In the genomic region with DNA sequence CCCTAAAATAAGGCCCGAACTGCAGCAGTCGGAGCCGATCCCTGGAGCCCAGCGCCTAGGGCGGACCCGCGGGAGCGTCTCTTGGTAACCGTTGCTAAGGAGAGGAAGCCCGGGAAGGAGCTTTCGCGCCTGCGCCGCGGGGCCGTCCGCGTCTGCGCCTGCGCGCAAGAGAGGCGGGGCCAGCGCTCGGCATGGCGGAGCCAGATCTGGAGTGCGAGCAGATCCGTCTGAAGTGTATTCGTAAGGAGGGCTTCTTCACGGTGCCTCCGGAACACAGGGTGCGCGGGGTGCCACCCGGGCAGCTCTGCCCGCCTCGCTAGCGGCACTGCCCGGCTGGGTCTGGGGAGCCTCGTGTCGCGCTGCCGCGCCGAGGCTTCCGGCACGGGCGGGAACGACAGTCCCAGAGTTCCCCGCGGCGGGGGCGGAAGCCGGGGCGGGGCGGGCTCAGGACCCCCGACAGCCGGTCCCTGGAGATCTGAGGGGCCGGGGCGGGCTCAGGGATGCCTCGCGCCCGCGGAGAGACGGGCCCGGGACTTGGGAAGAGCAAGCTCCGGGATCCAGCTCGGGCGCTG, we compare ENCODE assay signal across 1 cellular context.
TF ChIP-seq lines count a peak whose summit lies in the region.

A gene with protein sequence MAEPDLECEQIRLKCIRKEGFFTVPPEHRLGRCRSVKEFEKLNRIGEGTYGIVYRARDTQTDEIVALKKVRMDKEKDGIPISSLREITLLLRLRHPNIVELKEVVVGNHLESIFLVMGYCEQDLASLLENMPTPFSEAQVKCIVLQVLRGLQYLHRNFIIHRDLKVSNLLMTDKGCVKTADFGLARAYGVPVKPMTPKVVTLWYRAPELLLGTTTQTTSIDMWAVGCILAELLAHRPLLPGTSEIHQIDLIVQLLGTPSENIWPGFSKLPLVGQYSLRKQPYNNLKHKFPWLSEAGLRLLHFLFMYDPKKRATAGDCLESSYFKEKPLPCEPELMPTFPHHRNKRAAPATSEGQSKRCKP (plus strand): TSS at position 170 of the 572 bp plus-strand sequence. CDS start 22 bp downstream, at position 192.

TF ChIP-seq in SK-N-SH, 30 proteins besides CTCF, POLR2A, EP300 and RAD21:
- TF ChIP-seq, protein P1, sequence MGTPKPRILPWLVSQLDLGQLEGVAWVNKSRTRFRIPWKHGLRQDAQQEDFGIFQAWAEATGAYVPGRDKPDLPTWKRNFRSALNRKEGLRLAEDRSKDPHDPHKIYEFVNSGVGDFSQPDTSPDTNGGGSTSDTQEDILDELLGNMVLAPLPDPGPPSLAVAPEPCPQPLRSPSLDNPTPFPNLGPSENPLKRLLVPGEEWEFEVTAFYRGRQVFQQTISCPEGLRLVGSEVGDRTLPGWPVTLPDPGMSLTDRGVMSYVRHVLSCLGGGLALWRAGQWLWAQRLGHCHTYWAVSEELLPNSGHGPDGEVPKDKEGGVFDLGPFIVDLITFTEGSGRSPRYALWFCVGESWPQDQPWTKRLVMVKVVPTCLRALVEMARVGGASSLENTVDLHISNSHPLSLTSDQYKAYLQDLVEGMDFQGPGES (IDR thresholded peaks at IDR 0.05; ENCODE audit: low read depth, low read length) = no peak
- TF ChIP-seq GABPA (IDR thresholded peaks at IDR 0.05; ENCODE audit: low read depth) (peak; percentile 62), TAF1 (IDR thresholded peaks at IDR 0.05; ENCODE audit: borderline replicate concordance, low read depth, low read length) (peak; percentile 79), SMC3 (IDR thresholded peaks at IDR 0.05; ENCODE audit: low read depth, low read length) (no peak), NFIC (IDR thresholded peaks at IDR 0.05; ENCODE audit: borderline replicate concordance) (no peak), TEAD4 (IDR thresholded peaks at IDR 0.05; ENCODE audit: borderline replicate concordance, insufficient read depth) (no peak), RCOR1 (IDR thresholded peaks at IDR 0.05; ENCODE audit: low read length) (no peak), EZH2phosphoT487 (IDR thresholded peaks at IDR 0.05; ENCODE audit: borderline replicate concordance, low read depth) (no peak), NRF1 (IDR thresholded peaks at IDR 0.05; ENCODE audit: low read depth, low read length) (peak; percentile 90), SIN3A (IDR thresholded peaks at IDR 0.05; ENCODE audit: borderline replicate concordance, low read depth, low read length) (peak; percentile 84; the same call in 1 of the 2 replicates), MEF2A (IDR thresholded peaks at IDR 0.05; ENCODE audit: borderline replicate concordance, low read depth) (no peak), RFX5 (IDR thresholded peaks at IDR 0.05; ENCODE audit: low read length) (no peak), YY1 (IDR thresholded peaks at IDR 0.05; ENCODE audit: low read depth) (peak; percentile 88), MXI1 (IDR thresholded peaks at IDR 0.05; ENCODE audit: low read depth, low read length) (peak; percentile 71), FOSL2 (IDR thresholded peaks at IDR 0.05; ENCODE audit: borderline replicate concordance, low read depth) (no peak), JUND (IDR thresholded peaks at IDR 0.05) (no peak), FOXJ3 (CRISPR knock-in tag; IDR thresholded peaks at IDR 0.05) (no peak), FOXM1 (IDR thresholded peaks at IDR 0.05; ENCODE audit: low read depth) (no peak), CHD2 (IDR thresholded peaks at IDR 0.05; ENCODE audit: low read length, partially characterized antibody) (no peak), GATA2 (CRISPR knock-in tag; IDR thresholded peaks at IDR 0.05) (no peak), POLR2AphosphoS5 (IDR thresholded peaks at IDR 0.05; ENCODE audit: low read depth, low read length) (peak; percentile 97), ELF1 (IDR thresholded peaks at IDR 0.05) (peak; percentile 73), TCF12 (IDR thresholded peaks at IDR 0.05) (no peak), RXRA (IDR thresholded peaks at IDR 0.05; ENCODE audit: borderline replicate concordance, low read depth) (no peak)
- TF ChIP-seq, protein P2, sequence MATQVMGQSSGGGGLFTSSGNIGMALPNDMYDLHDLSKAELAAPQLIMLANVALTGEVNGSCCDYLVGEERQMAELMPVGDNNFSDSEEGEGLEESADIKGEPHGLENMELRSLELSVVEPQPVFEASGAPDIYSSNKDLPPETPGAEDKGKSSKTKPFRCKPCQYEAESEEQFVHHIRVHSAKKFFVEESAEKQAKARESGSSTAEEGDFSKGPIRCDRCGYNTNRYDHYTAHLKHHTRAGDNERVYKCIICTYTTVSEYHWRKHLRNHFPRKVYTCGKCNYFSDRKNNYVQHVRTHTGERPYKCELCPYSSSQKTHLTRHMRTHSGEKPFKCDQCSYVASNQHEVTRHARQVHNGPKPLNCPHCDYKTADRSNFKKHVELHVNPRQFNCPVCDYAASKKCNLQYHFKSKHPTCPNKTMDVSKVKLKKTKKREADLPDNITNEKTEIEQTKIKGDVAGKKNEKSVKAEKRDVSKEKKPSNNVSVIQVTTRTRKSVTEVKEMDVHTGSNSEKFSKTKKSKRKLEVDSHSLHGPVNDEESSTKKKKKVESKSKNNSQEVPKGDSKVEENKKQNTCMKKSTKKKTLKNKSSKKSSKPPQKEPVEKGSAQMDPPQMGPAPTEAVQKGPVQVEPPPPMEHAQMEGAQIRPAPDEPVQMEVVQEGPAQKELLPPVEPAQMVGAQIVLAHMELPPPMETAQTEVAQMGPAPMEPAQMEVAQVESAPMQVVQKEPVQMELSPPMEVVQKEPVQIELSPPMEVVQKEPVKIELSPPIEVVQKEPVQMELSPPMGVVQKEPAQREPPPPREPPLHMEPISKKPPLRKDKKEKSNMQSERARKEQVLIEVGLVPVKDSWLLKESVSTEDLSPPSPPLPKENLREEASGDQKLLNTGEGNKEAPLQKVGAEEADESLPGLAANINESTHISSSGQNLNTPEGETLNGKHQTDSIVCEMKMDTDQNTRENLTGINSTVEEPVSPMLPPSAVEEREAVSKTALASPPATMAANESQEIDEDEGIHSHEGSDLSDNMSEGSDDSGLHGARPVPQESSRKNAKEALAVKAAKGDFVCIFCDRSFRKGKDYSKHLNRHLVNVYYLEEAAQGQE (IDR thresholded peaks at IDR 0.05; ENCODE audit: low read depth, low read length) = no peak
- TF ChIP-seq, protein P3, sequence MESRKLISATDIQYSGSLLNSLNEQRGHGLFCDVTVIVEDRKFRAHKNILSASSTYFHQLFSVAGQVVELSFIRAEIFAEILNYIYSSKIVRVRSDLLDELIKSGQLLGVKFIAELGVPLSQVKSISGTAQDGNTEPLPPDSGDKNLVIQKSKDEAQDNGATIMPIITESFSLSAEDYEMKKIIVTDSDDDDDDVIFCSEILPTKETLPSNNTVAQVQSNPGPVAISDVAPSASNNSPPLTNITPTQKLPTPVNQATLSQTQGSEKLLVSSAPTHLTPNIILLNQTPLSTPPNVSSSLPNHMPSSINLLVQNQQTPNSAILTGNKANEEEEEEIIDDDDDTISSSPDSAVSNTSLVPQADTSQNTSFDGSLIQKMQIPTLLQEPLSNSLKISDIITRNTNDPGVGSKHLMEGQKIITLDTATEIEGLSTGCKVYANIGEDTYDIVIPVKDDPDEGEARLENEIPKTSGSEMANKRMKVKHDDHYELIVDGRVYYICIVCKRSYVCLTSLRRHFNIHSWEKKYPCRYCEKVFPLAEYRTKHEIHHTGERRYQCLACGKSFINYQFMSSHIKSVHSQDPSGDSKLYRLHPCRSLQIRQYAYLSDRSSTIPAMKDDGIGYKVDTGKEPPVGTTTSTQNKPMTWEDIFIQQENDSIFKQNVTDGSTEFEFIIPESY (IDR thresholded peaks at IDR 0.05; ENCODE audit: borderline replicate concordance, low read depth) = no peak
- TF ChIP-seq, protein P4, sequence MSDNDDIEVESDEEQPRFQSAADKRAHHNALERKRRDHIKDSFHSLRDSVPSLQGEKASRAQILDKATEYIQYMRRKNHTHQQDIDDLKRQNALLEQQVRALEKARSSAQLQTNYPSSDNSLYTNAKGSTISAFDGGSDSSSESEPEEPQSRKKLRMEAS (IDR thresholded peaks at IDR 0.05; ENCODE audit: low read depth) = peak; percentile 93
- TF ChIP-seq, protein P5, sequence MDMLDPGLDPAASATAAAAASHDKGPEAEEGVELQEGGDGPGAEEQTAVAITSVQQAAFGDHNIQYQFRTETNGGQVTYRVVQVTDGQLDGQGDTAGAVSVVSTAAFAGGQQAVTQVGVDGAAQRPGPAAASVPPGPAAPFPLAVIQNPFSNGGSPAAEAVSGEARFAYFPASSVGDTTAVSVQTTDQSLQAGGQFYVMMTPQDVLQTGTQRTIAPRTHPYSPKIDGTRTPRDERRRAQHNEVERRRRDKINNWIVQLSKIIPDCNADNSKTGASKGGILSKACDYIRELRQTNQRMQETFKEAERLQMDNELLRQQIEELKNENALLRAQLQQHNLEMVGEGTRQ (IDR thresholded peaks at IDR 0.05; ENCODE audit: borderline replicate concordance, low read depth, low read length) = no peak
- TF ChIP-seq, protein P6, sequence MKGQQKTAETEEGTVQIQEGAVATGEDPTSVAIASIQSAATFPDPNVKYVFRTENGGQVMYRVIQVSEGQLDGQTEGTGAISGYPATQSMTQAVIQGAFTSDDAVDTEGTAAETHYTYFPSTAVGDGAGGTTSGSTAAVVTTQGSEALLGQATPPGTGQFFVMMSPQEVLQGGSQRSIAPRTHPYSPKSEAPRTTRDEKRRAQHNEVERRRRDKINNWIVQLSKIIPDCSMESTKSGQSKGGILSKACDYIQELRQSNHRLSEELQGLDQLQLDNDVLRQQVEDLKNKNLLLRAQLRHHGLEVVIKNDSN (IDR thresholded peaks at IDR 0.05; ENCODE audit: borderline replicate concordance, low read depth) = no peak
- TF ChIP-seq, protein P7, sequence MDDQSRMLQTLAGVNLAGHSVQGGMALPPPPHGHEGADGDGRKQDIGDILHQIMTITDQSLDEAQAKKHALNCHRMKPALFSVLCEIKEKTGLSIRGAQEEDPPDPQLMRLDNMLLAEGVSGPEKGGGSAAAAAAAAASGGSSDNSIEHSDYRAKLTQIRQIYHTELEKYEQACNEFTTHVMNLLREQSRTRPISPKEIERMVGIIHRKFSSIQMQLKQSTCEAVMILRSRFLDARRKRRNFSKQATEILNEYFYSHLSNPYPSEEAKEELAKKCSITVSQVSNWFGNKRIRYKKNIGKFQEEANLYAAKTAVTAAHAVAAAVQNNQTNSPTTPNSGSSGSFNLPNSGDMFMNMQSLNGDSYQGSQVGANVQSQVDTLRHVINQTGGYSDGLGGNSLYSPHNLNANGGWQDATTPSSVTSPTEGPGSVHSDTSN (IDR thresholded peaks at IDR 0.05) = no peak
TF ChIP-seq in SK-N-SH: peak in this region for 9.
